Comparison of ENCODE assay signal across 11 cellular contexts in the genomic region with DNA sequence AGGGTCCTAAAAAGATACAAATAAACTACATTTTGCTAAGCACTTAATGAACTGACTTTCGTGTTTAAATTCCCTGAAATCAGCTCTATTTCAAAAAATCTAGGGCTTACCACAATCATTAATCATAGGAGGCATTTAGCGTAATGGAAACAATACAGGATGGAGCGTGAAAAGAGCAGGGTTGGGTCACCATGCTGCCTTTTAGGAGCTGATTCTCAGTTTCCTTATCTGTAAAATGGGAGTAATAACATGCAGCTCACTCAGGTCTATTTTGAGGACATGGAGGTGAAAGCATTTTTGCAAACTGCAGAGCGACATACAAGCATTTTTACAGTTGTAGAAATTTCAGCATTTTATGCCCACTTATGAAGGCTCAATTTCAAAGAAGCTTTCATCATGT.
"Had no signal": no experiment of that assay in that cellular context is flagged by ENCODE, and none has a peak within 500 bp of the region (broad histone marks: within the 10 kb centered on the region; RNA-seq: fewer than 3 reads in every experiment).

No MANE protein-coding gene starts in this region.

- DNase-seq: GM23248, GOT3, H7, H9, HCEC 1CT, HFFc6 had no signal

- H3K4me3 Mint-ChIP-seq: GM23338, H9, HFFc6 had no signal

- FAIRE-seq: H1, H54 had no signal

- H3K9me3 ChIP-seq: HAP-1 had no signal

- ATAC-seq: GM23338, HCT116 had no signal

- H3K9me3 Mint-ChIP-seq: GM23338, H9, HFFc6 had no signal

- H3K27ac ChIP-seq: GM23248 had no signal

- H3K36me3 ChIP-seq: HAP-1 had no signal

- H3K4me1 ChIP-seq: HAP-1 had no signal

- H3K4me3 ChIP-seq: GM23248, GM23338, HAP-1 had no signal

- H2AFZ ChIP-seq: GM23248, GM23338 had no signal

- H3K4me2 ChIP-seq: GM23338 had no signal

- H3K9ac ChIP-seq: GM23248 had no signal

- H3K27ac Mint-ChIP-seq: GM23338, H9, HFFc6 had no signal
